9 cellular contexts compared by ENCODE assay signal in genomic region chr21:30839304-30839703, GRCh38. TPM values are rescaled to one million over a fixed set of nuclear protein-coding genes. Genes with fewer than 3 reads are reported as not detected.
DNase-seq lines count a peak whose midpoint lies in the region; ATAC-seq and TF ChIP-seq lines count a peak whose summit lies in the region.
"Had no signal": no experiment of that assay in that cellular context is flagged by ENCODE, and none has a peak within 500 bp of the region (broad histone marks: within the 10 kb centered on the region; RNA-seq: fewer than 3 reads in every experiment).

No MANE protein-coding gene starts in this region.

- ATAC-seq in activated CD4-positive, alpha-beta T cell treated with anti-CD3 and anti-CD28 coated beads for 36 hours: peak; percentile 92
- no peak for ATAC-seq in GM19324 (IDR thresholded peaks at IDR 0.05; ENCODE audit: low FRiP score, unreplicated experiment)

- no peaks in the 10 kb centered on the region for H3K4me1 ChIP-seq in effector memory CD4-positive, alpha-beta T cell (ENCODE audit: control insufficient read depth, insufficient read depth, low read length, poor library complexity, severe bottlenecking)
- no peaks in the 10 kb centered on the region for H3K4me1 ChIP-seq in thyroid gland

- no peak overlapping the region for H3K27ac ChIP-seq in effector memory CD4-positive, alpha-beta T cell (ENCODE audit: insufficient read depth, low read length, poor library complexity, severe bottlenecking)
- no peak overlapping the region for H3K27ac ChIP-seq in thyroid gland

- H3K27me3 Mint-ChIP-seq in activated CD4-positive, alpha-beta T cell treated with anti-CD3 and anti-CD28 coated beads for 36 hours: peaks cover 12% of the 10 kb centered on the region

- no peak overlapping the region for H3K4me3 Mint-ChIP-seq in activated CD4-positive, alpha-beta T cell treated with anti-CD3 and anti-CD28 coated beads for 36 hours
- H3K4me3 Mint-ChIP-seq: activated naive CD8-positive, alpha-beta T cell had no signal

- H3K4me3 ChIP-seq in Jurkat, Clone E6-1 (ENCODE audit: low read length): no peak overlapping the region
- H3K4me3 ChIP-seq in effector memory CD4-positive, alpha-beta T cell (ENCODE audit: insufficient read depth, low read depth, low read length, poor library complexity, severe bottlenecking): no peak overlapping the region
- no peak overlapping the region for H3K4me3 ChIP-seq in thyroid gland (replicated peaks in 1 of 3)

- DNase-seq in D341Med (ENCODE audit: low spot score) (peak; percentile 71), iPS DF 4.7 (ENCODE audit: extremely low read depth, low spot score) (peak; percentile 44), cerebellar cortex (ENCODE audit: low spot score) (no peak), thyroid gland (no peak)
- peak; percentile 28 for DNase-seq in Jurkat, Clone E6-1 (ENCODE audit: low read depth, low spot score)
- peak; percentile 72 for DNase-seq in activated CD4-positive, alpha-beta T cell treated with anti-CD3 and anti-CD28 coated beads for 36 hours
- DNase-seq in effector memory CD4-positive, alpha-beta T cell: no peak

- no peak for TF ChIP-seq POLR2A in thyroid gland (IDR thresholded peaks at IDR 0.05)

- intact Hi-C loops in activated CD4-positive, alpha-beta T cell treated with anti-CD3 and anti-CD28 coated beads for 36 hours (cut with DNase I, micrococcal nuclease): loop anchor here in 1 of 2 experiments (2.0 to 10.0 kb wide), 2 partner anchors 247 to 765 kb away; no protein-coding TSS in a partner anchor
- intact Hi-C loops in thyroid gland (cut with DNase I): no loop called here

- POLR2A ChIA-PET in activated CD4-positive, alpha-beta T cell treated with anti-CD3 and anti-CD28 coated beads for 36 hours (lab: Charles Lee): interaction anchor here (0.6 kb wide), 1 partner anchor 738 kb away, joined by 6 read pairs; no protein-coding TSS in a partner anchor

- no peaks in the 10 kb centered on the region for H3K4me1 Mint-ChIP-seq in activated CD4-positive, alpha-beta T cell treated with anti-CD3 and anti-CD28 coated beads for 36 hours

- H3K36me3 Mint-ChIP-seq in activated CD4-positive, alpha-beta T cell treated with anti-CD3 and anti-CD28 coated beads for 36 hours (ENCODE audit: low read depth): no peaks in the 10 kb centered on the region
- H3K36me3 Mint-ChIP-seq: activated naive CD8-positive, alpha-beta T cell had no signal

- H3K9me3 Mint-ChIP-seq in activated CD4-positive, alpha-beta T cell treated with anti-CD3 and anti-CD28 coated beads for 36 hours (ENCODE audit: low read depth): no peaks in the 10 kb centered on the region

- CTCF ChIA-PET in activated CD4-positive, alpha-beta T cell treated with anti-CD3 and anti-CD28 coated beads for 36 hours (lab: Charles Lee): interaction anchor here (0.6 to 1.6 kb wide), 8 partner anchors 8 to 311 kb away, joined by 3 to 6 read pairs (median 3); no protein-coding TSS in a partner anchor

- H3K27me3 ChIP-seq in effector memory CD4-positive, alpha-beta T cell (replicated peaks; ENCODE audit: control insufficient read depth, insufficient read depth, low read length, poor library complexity, severe bottlenecking): no peaks in the 10 kb centered on the region
- H3K27me3 ChIP-seq in thyroid gland: no peaks in the 10 kb centered on the region

- TF ChIP-seq CTCF in thyroid gland (IDR thresholded peaks at IDR 0.05): no peak

- no peaks in the 10 kb centered on the region for H3K36me3 ChIP-seq in effector memory CD4-positive, alpha-beta T cell (ENCODE audit: control insufficient read depth, insufficient read depth, low read length)
- H3K36me3 ChIP-seq in thyroid gland: no peaks in the 10 kb centered on the region

- H3K9me3 ChIP-seq in effector memory CD4-positive, alpha-beta T cell (ENCODE audit: control insufficient read depth, low read length): no peaks in the 10 kb centered on the region
- no peaks in the 10 kb centered on the region for H3K9me3 ChIP-seq in thyroid gland

- 28 to 34% methylated on average over 5 of the region's 5 CpGs for WGBS in thyroid gland, 2 donors

- H3K27ac Mint-ChIP-seq in activated CD4-positive, alpha-beta T cell treated with anti-CD3 and anti-CD28 coated beads for 36 hours: no peak overlapping the region
- H3K27ac Mint-ChIP-seq: activated naive CD8-positive, alpha-beta T cell had no signal

RNA-seq across cellular contexts. Expression of gene KRTAP7-1, which starts 9.7 kb away (rescaled TPM):
- polyA plus RNA-seq in Jurkat, Clone E6-1 (2012; ENCODE audit: insufficient read depth, insufficient read length): not detected
- total RNA-seq in activated CD4-positive, alpha-beta T cell treated with anti-CD3 and anti-CD28 coated beads for 36 hours: not detected
- total RNA-seq in thyroid gland: not detected

RNA-seq across cellular contexts. Expression of gene KRTAP8-1, which starts 26.2 kb away (rescaled TPM):
- polyA plus RNA-seq in Jurkat, Clone E6-1 (2012; ENCODE audit: insufficient read depth, insufficient read length): not detected
- not detected for total RNA-seq in activated CD4-positive, alpha-beta T cell treated with anti-CD3 and anti-CD28 coated beads for 36 hours
- total RNA-seq in thyroid gland: not detected

RNA-seq across cellular contexts. Expression of gene KRTAP11-1, which starts 42.1 kb away (rescaled TPM):
- not detected for polyA plus RNA-seq in Jurkat, Clone E6-1 (2012; ENCODE audit: insufficient read depth, insufficient read length)
- not detected for total RNA-seq in activated CD4-positive, alpha-beta T cell treated with anti-CD3 and anti-CD28 coated beads for 36 hours
- total RNA-seq in thyroid gland: not detected

Comparison
In these comparisons a context has a peak if more than half of its experiments do, and no peak if none do; other contexts are left out.
1. DNase-seq: peak in D341Med (single experiment), Jurkat, Clone E6-1 (single experiment), activated CD4-positive, alpha-beta T cell treated with anti-CD3 and anti-CD28 coated beads for 36 hours (single experiment) and iPS DF 4.7 (single experiment); none in cerebellar cortex (single experiment), effector memory CD4-positive, alpha-beta T cell (0 of 3) and thyroid gland (0 of 2).